1 cellular context compared by ENCODE assay signal in the genomic region with DNA sequence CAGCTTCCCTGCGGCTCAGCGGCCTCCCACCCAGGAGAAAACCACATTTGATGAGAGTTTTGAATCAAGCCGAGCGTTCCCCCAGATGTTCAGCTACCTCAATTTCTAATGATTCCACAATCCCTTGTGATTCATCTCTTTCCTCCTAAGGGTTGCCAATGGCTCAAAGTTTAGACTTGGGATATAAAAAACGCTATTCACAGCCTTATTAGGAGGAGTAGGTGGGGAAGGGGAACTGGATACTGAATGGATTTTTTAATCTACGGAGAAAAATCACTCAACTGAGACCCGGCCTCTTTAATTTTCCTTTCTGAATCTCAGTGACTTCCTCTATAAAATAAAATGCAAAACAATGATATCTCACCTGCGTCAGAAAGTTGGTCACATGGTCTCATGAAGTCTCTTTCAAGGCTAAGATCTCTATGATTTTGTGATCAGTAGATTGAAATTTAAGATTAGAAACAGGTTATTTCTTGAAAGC.
TF ChIP-seq lines count a peak whose summit lies in the region.

No MANE protein-coding gene starts in this region.

TF ChIP-seq in HepG2, 621 proteins besides CTCF, POLR2A, EP300 and RAD21 (continued from another document):
- TF ChIP-seq, protein P1, sequence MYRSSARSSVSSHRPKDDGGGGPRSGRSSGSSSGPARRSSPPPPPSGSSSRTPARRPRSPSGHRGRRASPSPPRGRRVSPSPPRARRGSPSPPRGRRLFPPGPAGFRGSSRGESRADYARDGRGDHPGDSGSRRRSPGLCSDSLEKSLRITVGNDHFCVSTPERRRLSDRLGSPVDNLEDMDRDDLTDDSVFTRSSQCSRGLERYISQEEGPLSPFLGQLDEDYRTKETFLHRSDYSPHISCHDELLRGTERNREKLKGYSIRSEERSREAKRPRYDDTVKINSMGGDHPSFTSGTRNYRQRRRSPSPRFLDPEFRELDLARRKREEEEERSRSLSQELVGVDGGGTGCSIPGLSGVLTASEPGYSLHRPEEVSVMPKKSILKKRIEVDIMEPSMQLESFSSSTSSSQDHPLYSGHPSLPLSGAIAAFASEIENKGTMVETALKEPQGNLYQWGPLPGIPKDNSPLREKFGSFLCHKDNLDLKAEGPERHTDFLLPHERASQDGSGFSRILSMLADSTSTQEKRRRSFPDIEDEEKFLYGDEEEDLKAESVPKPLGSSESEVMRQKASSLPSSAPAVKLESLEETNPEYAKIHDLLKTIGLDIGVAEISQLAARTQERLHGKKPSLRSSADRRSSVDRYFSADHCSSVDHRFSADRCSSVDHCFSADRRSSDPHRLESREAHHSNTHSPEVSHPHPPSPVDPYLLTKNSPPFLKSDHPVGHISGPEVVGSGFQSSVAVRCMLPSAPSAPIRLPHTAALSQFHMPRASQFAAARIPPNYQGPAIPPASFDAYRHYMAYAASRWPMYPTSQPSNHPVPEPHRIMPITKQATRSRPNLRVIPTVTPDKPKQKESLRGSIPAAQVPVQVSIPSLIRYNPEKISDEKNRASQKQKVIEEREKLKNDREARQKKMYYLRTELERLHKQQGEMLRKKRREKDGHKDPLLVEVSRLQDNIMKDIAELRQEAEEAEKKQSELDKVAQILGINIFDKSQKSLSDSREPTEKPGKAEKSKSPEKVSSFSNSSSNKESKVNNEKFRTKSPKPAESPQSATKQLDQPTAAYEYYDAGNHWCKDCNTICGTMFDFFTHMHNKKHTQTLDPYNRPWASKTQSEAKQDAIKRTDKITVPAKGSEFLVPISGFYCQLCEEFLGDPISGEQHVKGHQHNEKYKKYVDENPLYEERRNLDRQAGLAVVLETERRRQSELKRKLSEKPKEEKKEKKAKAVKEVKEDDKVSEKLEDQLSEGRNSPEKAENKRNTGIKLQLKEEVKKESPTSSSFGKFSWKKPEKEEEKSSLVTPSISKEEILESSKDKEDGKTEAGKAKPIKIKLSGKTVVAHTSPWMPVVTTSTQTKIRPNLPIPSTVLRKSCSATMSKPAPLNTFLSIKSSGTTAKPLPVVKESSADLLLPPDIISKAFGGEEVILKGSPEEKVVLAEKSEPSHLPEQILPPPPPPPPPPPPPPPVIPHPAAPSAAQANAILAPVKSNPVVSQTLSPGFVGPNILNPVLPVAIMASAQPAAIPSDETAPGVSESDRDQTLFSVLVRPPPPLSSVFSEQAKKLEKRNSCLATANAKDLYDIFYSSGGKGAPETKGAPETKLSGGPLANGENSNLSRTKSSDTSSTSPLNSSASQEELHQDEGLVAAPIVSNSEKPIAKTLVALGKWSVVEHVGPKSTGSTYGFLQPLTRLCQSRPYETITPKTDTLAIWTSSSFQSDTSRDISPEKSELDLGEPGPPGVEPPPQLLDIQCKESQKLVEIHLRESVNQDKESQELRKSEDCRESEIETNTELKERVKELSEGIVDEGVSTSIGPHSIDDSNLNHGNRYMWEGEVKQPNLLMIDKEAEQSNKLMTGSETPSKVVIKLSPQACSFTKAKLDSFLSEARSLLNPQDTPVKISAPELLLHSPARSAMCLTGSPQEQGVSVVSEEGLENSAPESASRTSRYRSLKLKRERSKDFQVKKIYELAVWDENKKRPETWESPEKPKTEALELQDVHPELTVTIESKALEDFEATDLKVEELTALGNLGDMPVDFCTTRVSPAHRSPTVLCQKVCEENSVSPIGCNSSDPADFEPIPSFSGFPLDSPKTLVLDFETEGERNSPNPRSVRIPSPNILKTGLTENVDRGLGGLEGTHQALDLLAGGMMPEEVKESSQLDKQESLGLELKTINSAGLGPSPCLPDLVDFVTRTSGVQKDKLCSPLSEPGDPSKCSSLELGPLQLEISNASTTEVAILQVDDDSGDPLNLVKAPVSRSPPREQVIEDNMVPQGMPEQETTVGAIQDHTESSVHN (CRISPR knock-in tag; IDR thresholded peaks at IDR 0.05), result no peak
- TF ChIP-seq ASH2L (IDR thresholded peaks at IDR 0.05; ENCODE audit: insufficient read length, low read depth, low read length) (no peak), TBX3 (IDR thresholded peaks at IDR 0.05; ENCODE audit: borderline replicate concordance) (no peak), TCF12 (IDR thresholded peaks at IDR 0.05) (no peak), TCF12 (CRISPR knock-in tag; IDR thresholded peaks at IDR 0.05) (no peak), HOXD1 (CRISPR knock-in tag; IDR thresholded peaks at IDR 0.05) (no peak), PHF8 (CRISPR knock-in tag; IDR thresholded peaks at IDR 0.05) (no peak)
